Comparison of ENCODE assay signal across 1 cellular context in the genomic region with DNA sequence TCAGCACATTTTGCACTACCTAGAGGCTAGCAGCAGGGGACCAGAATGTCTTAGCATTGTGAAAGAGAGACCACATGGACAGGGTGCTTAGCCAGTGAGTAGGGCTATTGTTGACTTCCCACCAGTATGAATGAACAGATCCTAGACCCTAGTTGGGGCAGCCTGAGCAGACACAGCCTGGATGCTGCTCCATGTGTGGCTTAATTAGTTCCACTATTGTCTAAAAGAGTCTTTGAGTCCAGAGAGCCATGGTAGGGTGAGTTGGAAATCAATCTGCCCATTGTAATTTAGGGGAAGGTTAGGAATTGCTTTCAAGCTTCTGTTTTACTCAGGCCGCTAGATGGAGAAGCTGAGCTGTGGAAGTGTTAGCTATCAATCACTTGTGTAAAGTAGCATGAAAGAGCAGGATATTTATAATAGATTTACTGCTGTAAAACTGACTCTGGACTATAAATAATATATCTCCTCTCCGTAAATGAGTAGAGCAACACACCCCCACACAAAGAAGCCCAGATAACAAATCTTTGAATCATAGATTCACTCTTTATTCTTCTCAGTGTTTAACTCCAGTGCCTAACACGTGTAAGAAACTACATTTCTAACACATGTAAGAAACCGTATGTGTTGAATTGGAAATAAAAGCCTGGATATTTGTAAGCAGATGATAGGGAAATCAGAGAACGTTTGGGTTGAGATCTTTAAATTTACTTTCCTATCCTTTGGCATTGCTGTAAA.
A peak's percentile ranks its signal among the peaks of the same experiment; 100 is the strongest.
TF ChIP-seq lines count a peak whose summit lies in the region.

No MANE protein-coding gene starts in this region.

TF ChIP-seq in WTC11, 78 proteins besides CTCF, POLR2A, EP300 and RAD21 (continued from another document):
- TF ChIP-seq, protein P1, sequence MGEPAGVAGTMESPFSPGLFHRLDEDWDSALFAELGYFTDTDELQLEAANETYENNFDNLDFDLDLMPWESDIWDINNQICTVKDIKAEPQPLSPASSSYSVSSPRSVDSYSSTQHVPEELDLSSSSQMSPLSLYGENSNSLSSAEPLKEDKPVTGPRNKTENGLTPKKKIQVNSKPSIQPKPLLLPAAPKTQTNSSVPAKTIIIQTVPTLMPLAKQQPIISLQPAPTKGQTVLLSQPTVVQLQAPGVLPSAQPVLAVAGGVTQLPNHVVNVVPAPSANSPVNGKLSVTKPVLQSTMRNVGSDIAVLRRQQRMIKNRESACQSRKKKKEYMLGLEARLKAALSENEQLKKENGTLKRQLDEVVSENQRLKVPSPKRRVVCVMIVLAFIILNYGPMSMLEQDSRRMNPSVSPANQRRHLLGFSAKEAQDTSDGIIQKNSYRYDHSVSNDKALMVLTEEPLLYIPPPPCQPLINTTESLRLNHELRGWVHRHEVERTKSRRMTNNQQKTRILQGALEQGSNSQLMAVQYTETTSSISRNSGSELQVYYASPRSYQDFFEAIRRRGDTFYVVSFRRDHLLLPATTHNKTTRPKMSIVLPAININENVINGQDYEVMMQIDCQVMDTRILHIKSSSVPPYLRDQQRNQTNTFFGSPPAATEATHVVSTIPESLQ (CRISPR knock-in tag; IDR thresholded peaks at IDR 0.05), result no peak
- TF ChIP-seq ZNF219 (CRISPR knock-in tag; IDR thresholded peaks at IDR 0.05; ENCODE audit: borderline replicate concordance) (no peak), TEAD1 (CRISPR knock-in tag; IDR thresholded peaks at IDR 0.05) (0 out of 2 replicates have a peak, but pooled peaks have one; percentile 24), JAZF1 (CRISPR knock-in tag; IDR thresholded peaks at IDR 0.05) (no peak), ZNF423 (CRISPR knock-in tag; IDR thresholded peaks at IDR 0.05) (peak; percentile 69), SP1 (CRISPR knock-in tag; conservative IDR thresholded peaks at IDR 0.05) (no peak), GRHL2 (CRISPR knock-in tag; IDR thresholded peaks at IDR 0.05; ENCODE audit: insufficient replicate concordance, severe bottlenecking) (no peak), JUN (CRISPR knock-in tag; IDR thresholded peaks at IDR 0.05) (no peak)
- TF ChIP-seq, protein P2, sequence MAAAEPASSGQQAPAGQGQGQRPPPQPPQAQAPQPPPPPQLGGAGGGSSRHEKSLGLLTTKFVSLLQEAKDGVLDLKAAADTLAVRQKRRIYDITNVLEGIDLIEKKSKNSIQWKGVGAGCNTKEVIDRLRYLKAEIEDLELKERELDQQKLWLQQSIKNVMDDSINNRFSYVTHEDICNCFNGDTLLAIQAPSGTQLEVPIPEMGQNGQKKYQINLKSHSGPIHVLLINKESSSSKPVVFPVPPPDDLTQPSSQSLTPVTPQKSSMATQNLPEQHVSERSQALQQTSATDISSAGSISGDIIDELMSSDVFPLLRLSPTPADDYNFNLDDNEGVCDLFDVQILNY (CRISPR knock-in tag; IDR thresholded peaks at IDR 0.05), result no peak
- TF ChIP-seq, protein P3, sequence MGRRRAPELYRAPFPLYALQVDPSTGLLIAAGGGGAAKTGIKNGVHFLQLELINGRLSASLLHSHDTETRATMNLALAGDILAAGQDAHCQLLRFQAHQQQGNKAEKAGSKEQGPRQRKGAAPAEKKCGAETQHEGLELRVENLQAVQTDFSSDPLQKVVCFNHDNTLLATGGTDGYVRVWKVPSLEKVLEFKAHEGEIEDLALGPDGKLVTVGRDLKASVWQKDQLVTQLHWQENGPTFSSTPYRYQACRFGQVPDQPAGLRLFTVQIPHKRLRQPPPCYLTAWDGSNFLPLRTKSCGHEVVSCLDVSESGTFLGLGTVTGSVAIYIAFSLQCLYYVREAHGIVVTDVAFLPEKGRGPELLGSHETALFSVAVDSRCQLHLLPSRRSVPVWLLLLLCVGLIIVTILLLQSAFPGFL (CRISPR knock-in tag; IDR thresholded peaks at IDR 0.05; ENCODE audit: borderline replicate concordance), result no peak
- TF ChIP-seq, protein P4, sequence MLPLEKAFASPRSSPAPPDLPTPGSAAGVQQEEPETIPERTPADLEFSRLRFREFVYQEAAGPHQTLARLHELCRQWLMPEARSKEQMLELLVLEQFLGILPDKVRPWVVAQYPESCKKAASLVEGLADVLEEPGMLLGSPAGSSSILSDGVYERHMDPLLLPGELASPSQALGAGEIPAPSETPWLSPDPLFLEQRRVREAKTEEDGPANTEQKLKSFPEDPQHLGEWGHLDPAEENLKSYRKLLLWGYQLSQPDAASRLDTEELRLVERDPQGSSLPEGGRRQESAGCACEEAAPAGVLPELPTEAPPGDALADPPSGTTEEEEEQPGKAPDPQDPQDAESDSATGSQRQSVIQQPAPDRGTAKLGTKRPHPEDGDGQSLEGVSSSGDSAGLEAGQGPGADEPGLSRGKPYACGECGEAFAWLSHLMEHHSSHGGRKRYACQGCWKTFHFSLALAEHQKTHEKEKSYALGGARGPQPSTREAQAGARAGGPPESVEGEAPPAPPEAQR (CRISPR knock-in tag; IDR thresholded peaks at IDR 0.05), result no peak
- TF ChIP-seq, protein P5, sequence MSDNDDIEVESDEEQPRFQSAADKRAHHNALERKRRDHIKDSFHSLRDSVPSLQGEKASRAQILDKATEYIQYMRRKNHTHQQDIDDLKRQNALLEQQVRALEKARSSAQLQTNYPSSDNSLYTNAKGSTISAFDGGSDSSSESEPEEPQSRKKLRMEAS (CRISPR knock-in tag; IDR thresholded peaks at IDR 0.05), result no peak
- TF ChIP-seq, protein P6, sequence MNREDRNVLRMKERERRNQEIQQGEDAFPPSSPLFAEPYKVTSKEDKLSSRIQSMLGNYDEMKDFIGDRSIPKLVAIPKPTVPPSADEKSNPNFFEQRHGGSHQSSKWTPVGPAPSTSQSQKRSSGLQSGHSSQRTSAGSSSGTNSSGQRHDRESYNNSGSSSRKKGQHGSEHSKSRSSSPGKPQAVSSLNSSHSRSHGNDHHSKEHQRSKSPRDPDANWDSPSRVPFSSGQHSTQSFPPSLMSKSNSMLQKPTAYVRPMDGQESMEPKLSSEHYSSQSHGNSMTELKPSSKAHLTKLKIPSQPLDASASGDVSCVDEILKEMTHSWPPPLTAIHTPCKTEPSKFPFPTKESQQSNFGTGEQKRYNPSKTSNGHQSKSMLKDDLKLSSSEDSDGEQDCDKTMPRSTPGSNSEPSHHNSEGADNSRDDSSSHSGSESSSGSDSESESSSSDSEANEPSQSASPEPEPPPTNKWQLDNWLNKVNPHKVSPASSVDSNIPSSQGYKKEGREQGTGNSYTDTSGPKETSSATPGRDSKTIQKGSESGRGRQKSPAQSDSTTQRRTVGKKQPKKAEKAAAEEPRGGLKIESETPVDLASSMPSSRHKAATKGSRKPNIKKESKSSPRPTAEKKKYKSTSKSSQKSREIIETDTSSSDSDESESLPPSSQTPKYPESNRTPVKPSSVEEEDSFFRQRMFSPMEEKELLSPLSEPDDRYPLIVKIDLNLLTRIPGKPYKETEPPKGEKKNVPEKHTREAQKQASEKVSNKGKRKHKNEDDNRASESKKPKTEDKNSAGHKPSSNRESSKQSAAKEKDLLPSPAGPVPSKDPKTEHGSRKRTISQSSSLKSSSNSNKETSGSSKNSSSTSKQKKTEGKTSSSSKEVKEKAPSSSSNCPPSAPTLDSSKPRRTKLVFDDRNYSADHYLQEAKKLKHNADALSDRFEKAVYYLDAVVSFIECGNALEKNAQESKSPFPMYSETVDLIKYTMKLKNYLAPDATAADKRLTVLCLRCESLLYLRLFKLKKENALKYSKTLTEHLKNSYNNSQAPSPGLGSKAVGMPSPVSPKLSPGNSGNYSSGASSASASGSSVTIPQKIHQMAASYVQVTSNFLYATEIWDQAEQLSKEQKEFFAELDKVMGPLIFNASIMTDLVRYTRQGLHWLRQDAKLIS (CRISPR knock-in tag; IDR thresholded peaks at IDR 0.05; ENCODE audit: borderline replicate concordance), result no peak
